Comparison of ENCODE assay signal across 8 cellular contexts in the genomic region with DNA sequence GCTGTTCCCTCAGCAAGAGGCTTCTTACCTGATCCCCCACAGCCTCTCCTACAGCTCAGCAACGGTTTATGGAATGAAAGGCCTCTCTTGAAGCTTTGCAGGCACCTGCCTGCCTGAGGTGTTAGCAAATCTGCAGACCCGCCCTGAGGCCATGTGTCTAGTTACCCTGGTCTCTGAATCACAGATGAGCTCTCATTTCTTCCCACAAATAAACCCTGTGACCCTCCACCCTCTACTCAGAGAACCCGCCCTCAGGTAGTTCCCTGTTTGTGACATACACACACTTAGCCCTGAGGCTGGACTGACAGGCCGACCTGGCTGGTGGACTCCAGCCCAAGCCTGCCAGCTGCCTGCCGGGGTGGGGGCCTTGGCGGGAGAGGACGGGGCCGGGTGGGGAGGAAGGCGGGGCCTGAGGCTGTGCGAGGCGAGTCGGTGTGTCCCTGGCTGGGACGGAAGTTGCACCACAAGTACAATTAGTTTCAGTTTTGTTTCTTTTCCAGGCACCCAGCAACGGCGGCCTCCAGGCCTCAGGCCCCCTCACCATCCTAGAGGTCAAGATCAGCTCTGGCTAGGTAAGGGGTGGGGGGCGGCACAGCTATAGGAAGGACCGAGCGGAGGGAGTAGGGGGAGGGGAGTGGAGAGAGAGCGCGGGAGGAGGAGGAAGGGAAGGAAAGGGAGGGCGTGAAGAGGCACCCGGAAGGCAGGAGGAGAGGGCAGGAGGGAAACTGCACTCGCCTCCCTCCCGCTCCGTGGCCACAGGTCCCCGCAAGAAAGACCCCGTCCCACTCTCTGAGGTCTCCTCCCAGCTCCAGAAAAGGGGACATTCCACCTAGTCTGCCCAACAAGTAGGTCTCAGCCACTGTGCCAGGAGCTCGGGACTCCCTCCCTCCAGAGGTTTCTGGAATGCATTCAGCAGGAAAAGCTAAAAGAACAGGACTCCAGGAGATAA. TPM values are rescaled to one million over a fixed set of nuclear protein-coding genes. Genes with fewer than 3 reads are reported as not detected.
A peak's percentile ranks its signal among the peaks of the same experiment; 100 is the strongest.
DNase-seq lines count a peak whose midpoint lies in the region; ATAC-seq, FAIRE-seq and TF ChIP-seq lines count a peak whose summit lies in the region.

A gene with protein sequence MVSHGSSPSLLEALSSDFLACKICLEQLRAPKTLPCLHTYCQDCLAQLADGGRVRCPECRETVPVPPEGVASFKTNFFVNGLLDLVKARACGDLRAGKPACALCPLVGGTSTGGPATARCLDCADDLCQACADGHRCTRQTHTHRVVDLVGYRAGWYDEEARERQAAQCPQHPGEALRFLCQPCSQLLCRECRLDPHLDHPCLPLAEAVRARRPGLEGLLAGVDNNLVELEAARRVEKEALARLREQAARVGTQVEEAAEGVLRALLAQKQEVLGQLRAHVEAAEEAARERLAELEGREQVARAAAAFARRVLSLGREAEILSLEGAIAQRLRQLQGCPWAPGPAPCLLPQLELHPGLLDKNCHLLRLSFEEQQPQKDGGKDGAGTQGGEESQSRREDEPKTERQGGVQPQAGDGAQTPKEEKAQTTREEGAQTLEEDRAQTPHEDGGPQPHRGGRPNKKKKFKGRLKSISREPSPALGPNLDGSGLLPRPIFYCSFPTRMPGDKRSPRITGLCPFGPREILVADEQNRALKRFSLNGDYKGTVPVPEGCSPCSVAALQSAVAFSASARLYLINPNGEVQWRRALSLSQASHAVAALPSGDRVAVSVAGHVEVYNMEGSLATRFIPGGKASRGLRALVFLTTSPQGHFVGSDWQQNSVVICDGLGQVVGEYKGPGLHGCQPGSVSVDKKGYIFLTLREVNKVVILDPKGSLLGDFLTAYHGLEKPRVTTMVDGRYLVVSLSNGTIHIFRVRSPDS (plus strand): TSS at position 482 of the 949 bp plus-strand sequence. CDS start 1,832 bp downstream, outside the sequence.

- no peaks in the 10 kb centered on the region for H3K27me3 ChIP-seq in liver (ENCODE audit: control insufficient read depth in 4 of 4, insufficient read depth in 4 of 4, low read length in 3 of 4)

- peak within 1 kb of the TSS; percentile 87 to 95 for H3K27ac ChIP-seq in liver (ENCODE audit: low read depth in 1 of 2, low read length in 2 of 2)

- ATAC-seq in GM18868 (IDR thresholded peaks at IDR 0.05; ENCODE audit: unreplicated experiment) (peak; percentile 88), HG03097 (IDR thresholded peaks at IDR 0.05; ENCODE audit: low FRiP score, unreplicated experiment) (peak; percentile 70)

- TF ChIP-seq RAD21 in liver (IDR thresholded peaks at IDR 0.05), result no peak

- H3K4me3 ChIP-seq in liver (ENCODE audit: low read depth in 1 of 3, low read length in 3 of 3), result peak within 1 kb of the TSS; percentile 64 to 81 (median 79)

- peaks cover 10 to 31% (median 17%) of the 10 kb centered on the region in 4 donors for H3K4me1 ChIP-seq in liver (ENCODE audit: control insufficient read depth in 4 of 4, insufficient read depth in 4 of 4, low read length in 3 of 4)

- H3K9ac ChIP-seq in liver (ENCODE audit: low read depth in 1 of 2, low read length in 2 of 2), result peak within 1 kb of the TSS; percentile 84 to 86

- TF ChIP-seq CTCF in liver (IDR thresholded peaks at IDR 0.05; ENCODE audit: low read depth, low read length, missing input control), result no peak

- DNase-seq in NCI-H510A (lab: John Stamatoyannopoulos, UW), result peak; percentile 50
- DNase-seq in activated CD4-positive, alpha-beta T cell treated with anti-CD3 and anti-CD28 coated beads, Interleukin-2, amount 50 U/mL, for 1 hour, result peak; percentile 68
- DNase-seq in dermis blood vessel endothelial cell, result peak; percentile 83
- DNase-seq in stimulated activated CD4-positive, alpha-beta T cell treated with anti-CD3 and anti-CD28 coated beads, Interleukin-4, amount 100 ng/mL, for 4 hours, result peak; percentile 68 to 71

- peak; percentile 35 for FAIRE-seq in A204.1 (lab: Jason Lieb, UNC)

- H3K9me3 ChIP-seq in liver (ENCODE audit: control insufficient read depth in 4 of 4, low read length in 3 of 4), result no peaks in the 10 kb centered on the region

- 2% methylated on average over 28 of the region's 28 CpGs for WGBS in liver

- peaks cover 0 to 25% (median 5%) of the 10 kb centered on the region in 4 donors for H3K36me3 ChIP-seq in liver (ENCODE audit: control insufficient read depth in 4 of 4, insufficient read depth in 3 of 4, low read depth in 1 of 4, low read length in 3 of 4)

TF ChIP-seq in liver, 16 proteins besides CTCF, POLR2A, EP300 and RAD21:
- TF ChIP-seq SP1 (IDR thresholded peaks at IDR 0.05) (peak; percentile 66), TAF1 (conservative IDR thresholded peaks at IDR 0.05) (no peak), RXRA (IDR thresholded peaks at IDR 0.05) (peak; percentile 42 to 54), GABPA (IDR thresholded peaks at IDR 0.05 in 1 of 2, conservative IDR thresholded peaks at IDR 0.05 in 1 of 2) (peak; percentile 39 to 79), HNF4A (conservative IDR thresholded peaks at IDR 0.05) (peak; percentile 63 to 80), HNF4G (IDR thresholded peaks at IDR 0.05) (no peak), EGR1 (IDR thresholded peaks at IDR 0.05; ENCODE audit: low read depth in 2 of 2) (no peak), NR2F2 (IDR thresholded peaks at IDR 0.05) (no peak), YY1 (IDR thresholded peaks at IDR 0.05) (peak; percentile 48)
- TF ChIP-seq, protein P1, sequence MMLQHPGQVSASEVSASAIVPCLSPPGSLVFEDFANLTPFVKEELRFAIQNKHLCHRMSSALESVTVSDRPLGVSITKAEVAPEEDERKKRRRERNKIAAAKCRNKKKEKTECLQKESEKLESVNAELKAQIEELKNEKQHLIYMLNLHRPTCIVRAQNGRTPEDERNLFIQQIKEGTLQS (IDR thresholded peaks at IDR 0.05), result no peak
- TF ChIP-seq, protein P2, sequence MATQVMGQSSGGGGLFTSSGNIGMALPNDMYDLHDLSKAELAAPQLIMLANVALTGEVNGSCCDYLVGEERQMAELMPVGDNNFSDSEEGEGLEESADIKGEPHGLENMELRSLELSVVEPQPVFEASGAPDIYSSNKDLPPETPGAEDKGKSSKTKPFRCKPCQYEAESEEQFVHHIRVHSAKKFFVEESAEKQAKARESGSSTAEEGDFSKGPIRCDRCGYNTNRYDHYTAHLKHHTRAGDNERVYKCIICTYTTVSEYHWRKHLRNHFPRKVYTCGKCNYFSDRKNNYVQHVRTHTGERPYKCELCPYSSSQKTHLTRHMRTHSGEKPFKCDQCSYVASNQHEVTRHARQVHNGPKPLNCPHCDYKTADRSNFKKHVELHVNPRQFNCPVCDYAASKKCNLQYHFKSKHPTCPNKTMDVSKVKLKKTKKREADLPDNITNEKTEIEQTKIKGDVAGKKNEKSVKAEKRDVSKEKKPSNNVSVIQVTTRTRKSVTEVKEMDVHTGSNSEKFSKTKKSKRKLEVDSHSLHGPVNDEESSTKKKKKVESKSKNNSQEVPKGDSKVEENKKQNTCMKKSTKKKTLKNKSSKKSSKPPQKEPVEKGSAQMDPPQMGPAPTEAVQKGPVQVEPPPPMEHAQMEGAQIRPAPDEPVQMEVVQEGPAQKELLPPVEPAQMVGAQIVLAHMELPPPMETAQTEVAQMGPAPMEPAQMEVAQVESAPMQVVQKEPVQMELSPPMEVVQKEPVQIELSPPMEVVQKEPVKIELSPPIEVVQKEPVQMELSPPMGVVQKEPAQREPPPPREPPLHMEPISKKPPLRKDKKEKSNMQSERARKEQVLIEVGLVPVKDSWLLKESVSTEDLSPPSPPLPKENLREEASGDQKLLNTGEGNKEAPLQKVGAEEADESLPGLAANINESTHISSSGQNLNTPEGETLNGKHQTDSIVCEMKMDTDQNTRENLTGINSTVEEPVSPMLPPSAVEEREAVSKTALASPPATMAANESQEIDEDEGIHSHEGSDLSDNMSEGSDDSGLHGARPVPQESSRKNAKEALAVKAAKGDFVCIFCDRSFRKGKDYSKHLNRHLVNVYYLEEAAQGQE (IDR thresholded peaks at IDR 0.05), result no peak
- TF ChIP-seq, protein P3, sequence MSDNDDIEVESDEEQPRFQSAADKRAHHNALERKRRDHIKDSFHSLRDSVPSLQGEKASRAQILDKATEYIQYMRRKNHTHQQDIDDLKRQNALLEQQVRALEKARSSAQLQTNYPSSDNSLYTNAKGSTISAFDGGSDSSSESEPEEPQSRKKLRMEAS (IDR thresholded peaks at IDR 0.05), result no peak
- TF ChIP-seq, protein P4, sequence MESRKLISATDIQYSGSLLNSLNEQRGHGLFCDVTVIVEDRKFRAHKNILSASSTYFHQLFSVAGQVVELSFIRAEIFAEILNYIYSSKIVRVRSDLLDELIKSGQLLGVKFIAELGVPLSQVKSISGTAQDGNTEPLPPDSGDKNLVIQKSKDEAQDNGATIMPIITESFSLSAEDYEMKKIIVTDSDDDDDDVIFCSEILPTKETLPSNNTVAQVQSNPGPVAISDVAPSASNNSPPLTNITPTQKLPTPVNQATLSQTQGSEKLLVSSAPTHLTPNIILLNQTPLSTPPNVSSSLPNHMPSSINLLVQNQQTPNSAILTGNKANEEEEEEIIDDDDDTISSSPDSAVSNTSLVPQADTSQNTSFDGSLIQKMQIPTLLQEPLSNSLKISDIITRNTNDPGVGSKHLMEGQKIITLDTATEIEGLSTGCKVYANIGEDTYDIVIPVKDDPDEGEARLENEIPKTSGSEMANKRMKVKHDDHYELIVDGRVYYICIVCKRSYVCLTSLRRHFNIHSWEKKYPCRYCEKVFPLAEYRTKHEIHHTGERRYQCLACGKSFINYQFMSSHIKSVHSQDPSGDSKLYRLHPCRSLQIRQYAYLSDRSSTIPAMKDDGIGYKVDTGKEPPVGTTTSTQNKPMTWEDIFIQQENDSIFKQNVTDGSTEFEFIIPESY (IDR thresholded peaks at IDR 0.05), result no peak
TF ChIP-seq in liver: peak in this region for 5.

RNA-seq across cellular contexts. Expression of the gene that starts here (rescaled TPM):
- total RNA-seq in dermis blood vessel endothelial cell (19.6 and 28.0 TPM in 2 replicates), liver (10 to 100 TPM in 1 of 2 donors, 1 to 10 TPM in 1; 9.2 to 15.6 TPM)
- polyA plus RNA-seq in liver, result 1 to 10 TPM; 4.8 to 6.1 TPM

Comparison
In these comparisons a context has a peak if more than half of its experiments do, and no peak if none do; other contexts are left out.
1. Peak in every context shown above with its lines: DNase-seq, ATAC-seq, H3K4me3 ChIP-seq and H3K27ac ChIP-seq.